Comparison of ENCODE assay signal across 12 cellular contexts in the genomic region with DNA sequence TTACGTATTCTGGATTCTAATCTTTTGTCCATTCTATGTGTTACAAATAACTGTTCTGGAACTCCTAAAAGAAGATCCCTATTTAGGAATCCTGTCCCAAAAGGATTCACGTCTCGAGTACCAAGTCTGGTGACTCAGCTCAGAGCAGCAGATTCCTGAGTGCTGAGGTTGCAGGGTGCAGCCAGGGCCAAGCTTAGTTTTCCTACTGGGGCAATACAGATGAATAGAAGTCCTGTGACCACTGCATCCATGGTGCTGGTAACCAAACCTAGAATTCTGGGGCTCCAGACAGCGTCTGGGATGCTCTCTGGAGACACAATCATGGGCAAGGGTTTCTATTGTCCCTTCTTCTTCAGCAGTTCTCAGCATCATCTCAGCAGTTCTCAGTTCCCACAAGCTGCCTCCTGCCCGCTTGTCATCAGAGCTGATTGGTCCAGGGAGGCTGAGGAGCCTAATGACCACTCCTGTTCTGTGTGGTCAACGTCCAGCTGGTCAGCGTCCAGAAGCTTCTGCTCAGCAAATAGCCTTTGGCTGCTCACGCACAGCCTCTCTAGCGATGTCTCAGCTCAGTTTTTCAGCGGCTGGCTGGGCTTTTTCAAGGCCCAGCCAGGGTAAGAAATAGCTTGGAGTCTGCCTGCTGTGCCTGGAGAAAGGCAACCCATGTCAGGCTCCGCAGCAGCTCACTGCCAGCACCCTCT. TPM values are rescaled to one million over a fixed set of nuclear protein-coding genes. Genes with fewer than 3 reads are reported as not detected.
DNase-seq lines count a peak whose midpoint lies in the region; ATAC-seq, FAIRE-seq and TF ChIP-seq lines count a peak whose summit lies in the region.
"Had no signal": no experiment of that assay in that cellular context is flagged by ENCODE, and none has a peak within 500 bp of the region (broad histone marks: within the 10 kb centered on the region; RNA-seq: fewer than 3 reads in every experiment).

No MANE protein-coding gene starts in this region.

- H3K4me3 Mint-ChIP-seq in astrocyte (ENCODE audit: unreplicated experiment) (no peak overlapping the region), H9 (no peak overlapping the region)
- no peak overlapping the region for H3K4me3 Mint-ChIP-seq in activated T-helper 2 cell treated with anti-CD3 and anti-CD28 coated beads, Interferon-gamma antibody, Interleukin-2, Interleukin-4, amounts not matched to agents 10 μg/mL and 5 μg/mL and 100 μg/mL, durations not matched to agents 14 hours and 24 hours and 36 hours (ENCODE audit: low read depth)
- H3K4me3 Mint-ChIP-seq: nephron progenitor cell had no signal

- intact Hi-C loops in left cardiac atrium (cut with DNase I) (no loop called here), sigmoid colon (cut with DNase I) (no loop called here)
- intact Hi-C loops in activated T-helper 2 cell treated with anti-CD3 and anti-CD28 coated beads, Interferon-gamma antibody, Interleukin-2, Interleukin-4, amounts not matched to agents 10 μg/mL and 5 μg/mL and 100 μg/mL, durations not matched to agents 14 hours and 24 hours and 36 hours (cut with micrococcal nuclease) = no loop called here

- no peak overlapping the region for H3K4ac ChIP-seq in H9 (ENCODE audit: low read depth, low read length)

- no peak overlapping the region for H2BK15ac ChIP-seq in H9 (ENCODE audit: low read depth, low read length)

- H4K8ac ChIP-seq in H9 (replicated peaks; ENCODE audit: insufficient read length, low read depth, low read length) = no peak overlapping the region

- H2BK20ac ChIP-seq in H9 (ENCODE audit: low read depth, low read length, poor library complexity, severe bottlenecking) = no peak overlapping the region

- H3K27me3 Mint-ChIP-seq in astrocyte (ENCODE audit: low read depth, unreplicated experiment) (peaks cover 4% of the 10 kb centered on the region), H9 (ENCODE audit: low read depth) (no peaks in the 10 kb centered on the region)
- peaks cover 3% of the 10 kb centered on the region for H3K27me3 Mint-ChIP-seq in activated T-helper 2 cell treated with anti-CD3 and anti-CD28 coated beads, Interferon-gamma antibody, Interleukin-2, Interleukin-4, amounts not matched to agents 10 μg/mL and 5 μg/mL and 100 μg/mL, durations not matched to agents 14 hours and 24 hours and 36 hours (ENCODE audit: low read depth)

- no peak for FAIRE-seq in astrocyte (lab: Jason Lieb, UNC)
- FAIRE-seq: G401.6 had no signal

- H3K4me3 ChIP-seq in astrocyte (ENCODE audit: insufficient read depth, low read depth, low read length) (no peak overlapping the region), sigmoid colon (no peak overlapping the region)

- H3K4me2 ChIP-seq in astrocyte (ENCODE audit: low read length) = peak overlapping the region; percentile 61
- H3K4me2 ChIP-seq in H9 (ENCODE audit: insufficient read depth, insufficient read length, low read length) = no peak overlapping the region

- H3K27ac Mint-ChIP-seq in astrocyte (ENCODE audit: unreplicated experiment) (peak overlapping the region; percentile 87), H9 (no peak overlapping the region)
- no peak overlapping the region for H3K27ac Mint-ChIP-seq in activated T-helper 2 cell treated with anti-CD3 and anti-CD28 coated beads, Interferon-gamma antibody, Interleukin-2, Interleukin-4, amounts not matched to agents 10 μg/mL and 5 μg/mL and 100 μg/mL, durations not matched to agents 14 hours and 24 hours and 36 hours
- H3K27ac Mint-ChIP-seq: nephron progenitor cell had no signal

- H2AK5ac ChIP-seq in H9 (ENCODE audit: insufficient read length, low read length) = no peak overlapping the region

- H3K27ac ChIP-seq in astrocyte (ENCODE audit: low read depth, low read length) (peak overlapping the region; percentile 40), sigmoid colon (peak overlapping the region; percentile 28 to 73 (median 50)), H9 (ENCODE audit: insufficient read length, low read depth, low read length) (no peak overlapping the region)

- H3K27me3 ChIP-seq in astrocyte (ENCODE audit: insufficient read depth, low read length) = no peaks in the 10 kb centered on the region
- H3K27me3 ChIP-seq in sigmoid colon = no peaks in the 10 kb centered on the region
- H3K27me3 ChIP-seq in H9 (ENCODE audit: insufficient read depth, low read length) = no peaks in the 10 kb centered on the region

- peak; percentile 46 for DNase-seq in H4 (ENCODE audit: low spot score)
- DNase-seq in astrocyte (ENCODE audit: low read depth) = peak; percentile 70
- DNase-seq in left cardiac atrium = peak; percentile 73
- DNase-seq in sigmoid colon = peak; percentile 70
- no peak for DNase-seq in H9
- DNase-seq in activated T-helper 2 cell treated with anti-CD3 and anti-CD28 coated beads, Interferon-gamma antibody, Interleukin-2, Interleukin-4, amounts not matched to agents 10 μg/mL and 5 μg/mL and 100 μg/mL, durations not matched to agents 14 hours and 24 hours and 36 hours (ENCODE audit: low spot score) = no peak
- DNase-seq: activated effector memory CD4-positive, alpha-beta T cell treated with anti-CD3 and anti-CD28 coated beads, Interleukin-2, amount 50 U/mL, for 16 hours; erythroblast; nephron progenitor cell had no signal

- no peak overlapping the region for H3K23ac ChIP-seq in H9 (ENCODE audit: insufficient read length, low read depth, low read length)

- H3K14ac ChIP-seq in H9 (ENCODE audit: insufficient read depth, low read length) = no peak overlapping the region; the same call in 1 of the 2 replicates

- WGBS in sigmoid colon, 2 donors = 74 to 84% methylated on average over 11 of the region's 11 CpGs
- WGBS in H9 (ENCODE audit: extremely low coverage, insufficient read length, low lambda C conversion rate) = no CpG with 5 or more reads among the region's 11 CpGs

- no peak for TF ChIP-seq CTCF in astrocyte (IDR thresholded peaks at IDR 0.05; ENCODE audit: insufficient read depth, low read depth, low read length)
- no peak for TF ChIP-seq CTCF in sigmoid colon (IDR thresholded peaks at IDR 0.05)
- TF ChIP-seq CTCF in H9 (conservative IDR thresholded peaks at IDR 0.05) = no peak

- H3K9me3 ChIP-seq in astrocyte (ENCODE audit: insufficient read depth, low read depth, low read length) (no peaks in the 10 kb centered on the region), sigmoid colon (no peaks in the 10 kb centered on the region), H9 (ENCODE audit: control insufficient read depth, low read depth, low read length) (no peaks in the 10 kb centered on the region)

- H3K36me3 Mint-ChIP-seq in astrocyte (ENCODE audit: low read depth, unreplicated experiment) = no peaks in the 10 kb centered on the region
- no peaks in the 10 kb centered on the region for H3K36me3 Mint-ChIP-seq in H9 (ENCODE audit: insufficient read depth in 1 of 3, low read depth in 3 of 3)
- no peaks in the 10 kb centered on the region for H3K36me3 Mint-ChIP-seq in activated T-helper 2 cell treated with anti-CD3 and anti-CD28 coated beads, Interferon-gamma antibody, Interleukin-2, Interleukin-4, amounts not matched to agents 10 μg/mL and 5 μg/mL and 100 μg/mL, durations not matched to agents 14 hours and 24 hours and 36 hours (ENCODE audit: low read depth)

- no peak overlapping the region for H3T11ph ChIP-seq in H9 (ENCODE audit: low read length)

- no peak for TF ChIP-seq EP300 in sigmoid colon (IDR thresholded peaks at IDR 0.05)

- H3K18ac ChIP-seq in H9 (ENCODE audit: insufficient read length, low read depth, low read length) = no peak overlapping the region

- H3K4me1 Mint-ChIP-seq in astrocyte (ENCODE audit: low read depth, unreplicated experiment) (peaks cover 5% of the 10 kb centered on the region), H9 (peaks cover 2 to 6% of the 10 kb centered on the region in 2 experiments; a peak in 3 of 4 replicates)
- peaks cover 6% of the 10 kb centered on the region for H3K4me1 Mint-ChIP-seq in activated T-helper 2 cell treated with anti-CD3 and anti-CD28 coated beads, Interferon-gamma antibody, Interleukin-2, Interleukin-4, amounts not matched to agents 10 μg/mL and 5 μg/mL and 100 μg/mL, durations not matched to agents 14 hours and 24 hours and 36 hours (ENCODE audit: low read depth)

- TF ChIP-seq POLR2A in sigmoid colon (IDR thresholded peaks at IDR 0.05) = no peak

- no peaks in the 10 kb centered on the region for H3K36me3 ChIP-seq in astrocyte (ENCODE audit: insufficient read depth, low read length)
- H3K36me3 ChIP-seq in sigmoid colon = no peaks in the 10 kb centered on the region

- H3K9me3 Mint-ChIP-seq in astrocyte (ENCODE audit: unreplicated experiment) (peaks cover 2% of the 10 kb centered on the region), H9 (no peaks in the 10 kb centered on the region)
- H3K9me3 Mint-ChIP-seq in activated T-helper 2 cell treated with anti-CD3 and anti-CD28 coated beads, Interferon-gamma antibody, Interleukin-2, Interleukin-4, amounts not matched to agents 10 μg/mL and 5 μg/mL and 100 μg/mL, durations not matched to agents 14 hours and 24 hours and 36 hours = no peaks in the 10 kb centered on the region

- H3K56ac ChIP-seq in H9 (ENCODE audit: insufficient read length, low read depth, low read length) = no peak overlapping the region

- no peak overlapping the region for H4K5ac ChIP-seq in H9 (ENCODE audit: insufficient read length, low read depth, low read length)

- H4K20me1 ChIP-seq in astrocyte (ENCODE audit: insufficient read depth, low read length) = no peaks in the 10 kb centered on the region
- H4K20me1 ChIP-seq in H9 (ENCODE audit: control insufficient read depth, insufficient read depth, insufficient read length) = no peaks in the 10 kb centered on the region

- H2BK12ac ChIP-seq in H9 (ENCODE audit: insufficient read length, low read depth, low read length) = no peak overlapping the region

- ATAC-seq in left cardiac atrium (peak; percentile 86 to 94), HG03108 (IDR thresholded peaks at IDR 0.05; ENCODE audit: unreplicated experiment) (no peak), HG02938 (IDR thresholded peaks at IDR 0.05; ENCODE audit: unreplicated experiment) (no peak)

- H3K23me2 ChIP-seq in H9 (ENCODE audit: insufficient read length, low read depth, low read length, poor library complexity, severe bottlenecking) = no peaks in the 10 kb centered on the region

- no peak overlapping the region for H2BK5ac ChIP-seq in H9 (ENCODE audit: insufficient read length, low read length)

- H4K91ac ChIP-seq in H9 (ENCODE audit: insufficient read length, low read depth, low read length) = no peak overlapping the region

- no peaks in the 10 kb centered on the region for H3K79me1 ChIP-seq in H9 (ENCODE audit: insufficient read depth, low read depth, low read length, poor library complexity, severe bottlenecking)

- H2AFZ ChIP-seq in astrocyte (ENCODE audit: low read depth, low read length) = peak overlapping the region; percentile 68
- no peak overlapping the region for H2AFZ ChIP-seq in H9 (ENCODE audit: low read length)

- H3K9ac ChIP-seq in astrocyte (ENCODE audit: low read length) (peak overlapping the region; percentile 42), H9 (ENCODE audit: extremely low read depth, insufficient read length, low read length) (no peak overlapping the region)

- no peak overlapping the region for H2BK120ac ChIP-seq in H9 (ENCODE audit: low read depth, low read length, poor library complexity, severe bottlenecking)

- H3K79me2 ChIP-seq in astrocyte (ENCODE audit: insufficient read depth, low read length) (no peaks in the 10 kb centered on the region), H9 (ENCODE audit: insufficient read depth, low read length) (no peaks in the 10 kb centered on the region)

- H3K4me1 ChIP-seq in astrocyte (ENCODE audit: insufficient read depth, low read length) (peaks cover 8% of the 10 kb centered on the region), sigmoid colon (peaks cover 0 to 19% (median 3%) of the 10 kb centered on the region in 4 donors), H9 (ENCODE audit: insufficient read depth, low read length) (no peaks in the 10 kb centered on the region)

RNA-seq across cellular contexts. Expression of gene C7orf33, which starts 50.4 kb away (rescaled TPM):
- total RNA-seq in H4 (2014; rRNA removed; shearing (Covaris generic)) = not detected in 2 replicates
- total RNA-seq in astrocyte (not detected in 2 replicates), left cardiac atrium (not detected), sigmoid colon (not detected), H9 (2021) (not detected in 2 replicates)
- polyA plus RNA-seq in sigmoid colon = not detected
- total RNA-seq in activated T-helper 2 cell treated with anti-CD3 and anti-CD28 coated beads, Interferon-gamma antibody, Interleukin-2, Interleukin-4, amounts not matched to agents 10 μg/mL and 5 μg/mL and 100 μg/mL, durations not matched to agents 14 hours and 24 hours and 36 hours = not detected in 2 replicates

Comparison
In these comparisons a context has a peak if more than half of its experiments do, and no peak if none do; other contexts are left out.
1. DNase-seq: peak in H4 (single experiment), astrocyte (single experiment), left cardiac atrium (single experiment) and sigmoid colon (single experiment); none in H9 (single experiment) and activated T-helper 2 cell treated with anti-CD3 and anti-CD28 coated beads, Interferon-gamma antibody, Interleukin-2, Interleukin-4, amounts not matched to agents 10 μg/mL and 5 μg/mL and 100 μg/mL, durations not matched to agents 14 hours and 24 hours and 36 hours (single experiment).
2. ATAC-seq: peak in left cardiac atrium (2 of 2); none in HG03108 (single experiment) and HG02938 (single experiment).